11 cellular contexts compared by ENCODE assay signal in genomic region chr13:45728759-45729158, GRCh38. TPM values are rescaled to one million over a fixed set of nuclear protein-coding genes. Genes with fewer than 3 reads are reported as not detected.
DNase-seq lines count a peak whose midpoint lies in the region; ATAC-seq, FAIRE-seq and TF ChIP-seq lines count a peak whose summit lies in the region.
"Had no signal": no experiment of that assay in that cellular context is flagged by ENCODE, and none has a peak within 500 bp of the region (broad histone marks: within the 10 kb centered on the region; RNA-seq: fewer than 3 reads in every experiment).

No MANE protein-coding gene starts in this region.

- no peak overlapping the region for H3K4me2 ChIP-seq in astrocyte (ENCODE audit: low read length)

- H3K4me1 Mint-ChIP-seq in activated naive CD8-positive, alpha-beta T cell treated with anti-CD3 and anti-CD28 coated beads, Interleukin-2, amount 50 U/mL, for 24 hours, result no peaks in the 10 kb centered on the region
- H3K4me1 Mint-ChIP-seq in activated naive CD8-positive, alpha-beta T cell treated with anti-CD3 and anti-CD28 coated beads for 36 hours, result no peaks in the 10 kb centered on the region
- H3K4me1 Mint-ChIP-seq in astrocyte (ENCODE audit: low read depth, unreplicated experiment), result peaks cover 4% of the 10 kb centered on the region

- no peaks in the 10 kb centered on the region for H3K79me2 ChIP-seq in astrocyte (ENCODE audit: insufficient read depth, low read length)

- H3K9me3 ChIP-seq in astrocyte (ENCODE audit: insufficient read depth, low read depth, low read length) (no peaks in the 10 kb centered on the region), upper lobe of right lung (no peaks in the 10 kb centered on the region)

- H3K4me3 ChIP-seq in astrocyte (ENCODE audit: insufficient read depth, low read depth, low read length), result no peak overlapping the region
- no peak overlapping the region for H3K4me3 ChIP-seq in upper lobe of right lung
- H3K4me3 ChIP-seq: heart right ventricle had no signal

- no peaks in the 10 kb centered on the region for H4K20me1 ChIP-seq in astrocyte (ENCODE audit: insufficient read depth, low read length)

- H3K27me3 Mint-ChIP-seq in activated naive CD8-positive, alpha-beta T cell treated with anti-CD3 and anti-CD28 coated beads, Interleukin-2, amount 50 U/mL, for 24 hours, result no peaks in the 10 kb centered on the region
- H3K27me3 Mint-ChIP-seq in activated naive CD8-positive, alpha-beta T cell treated with anti-CD3 and anti-CD28 coated beads for 36 hours, result peaks cover 3% of the 10 kb centered on the region
- peaks cover 15% of the 10 kb centered on the region for H3K27me3 Mint-ChIP-seq in astrocyte (ENCODE audit: low read depth, unreplicated experiment)

- peaks cover 3% of the 10 kb centered on the region for H3K27me3 ChIP-seq in astrocyte (ENCODE audit: insufficient read depth, low read length)
- no peaks in the 10 kb centered on the region for H3K27me3 ChIP-seq in upper lobe of right lung

- no peak overlapping the region for H2AFZ ChIP-seq in astrocyte (ENCODE audit: low read depth, low read length)

- no peak overlapping the region for H3K4me3 Mint-ChIP-seq in activated naive CD8-positive, alpha-beta T cell treated with anti-CD3 and anti-CD28 coated beads, Interleukin-2, amount 50 U/mL, for 24 hours
- no peak overlapping the region for H3K4me3 Mint-ChIP-seq in activated naive CD8-positive, alpha-beta T cell treated with anti-CD3 and anti-CD28 coated beads for 36 hours
- no peak overlapping the region for H3K4me3 Mint-ChIP-seq in astrocyte (ENCODE audit: unreplicated experiment)
- H3K4me3 Mint-ChIP-seq: activated T-cell treated with anti-CD3 and anti-CD28 coated beads, Interleukin-2, amount 50 U/mL, for 72 hours; IgD-negative memory B cell had no signal

- H3K36me3 Mint-ChIP-seq in activated naive CD8-positive, alpha-beta T cell treated with anti-CD3 and anti-CD28 coated beads, Interleukin-2, amount 50 U/mL, for 24 hours (ENCODE audit: low read depth), result no peaks in the 10 kb centered on the region
- H3K36me3 Mint-ChIP-seq in activated naive CD8-positive, alpha-beta T cell treated with anti-CD3 and anti-CD28 coated beads for 36 hours, result no peaks in the 10 kb centered on the region
- H3K36me3 Mint-ChIP-seq in astrocyte (ENCODE audit: low read depth, unreplicated experiment), result no peaks in the 10 kb centered on the region
- H3K36me3 Mint-ChIP-seq: IgD-negative memory B cell had no signal

- H3K27ac ChIP-seq in astrocyte (ENCODE audit: low read depth, low read length) (no peak overlapping the region), upper lobe of right lung (no peak overlapping the region)
- H3K27ac ChIP-seq: heart right ventricle had no signal

- no peaks in the 10 kb centered on the region for H3K9me3 Mint-ChIP-seq in activated naive CD8-positive, alpha-beta T cell treated with anti-CD3 and anti-CD28 coated beads, Interleukin-2, amount 50 U/mL, for 24 hours
- H3K9me3 Mint-ChIP-seq in activated naive CD8-positive, alpha-beta T cell treated with anti-CD3 and anti-CD28 coated beads for 36 hours, result no peaks in the 10 kb centered on the region
- H3K9me3 Mint-ChIP-seq in astrocyte (ENCODE audit: unreplicated experiment), result no peaks in the 10 kb centered on the region
- H3K9me3 Mint-ChIP-seq: activated T-cell treated with anti-CD3 and anti-CD28 coated beads, Interleukin-2, amount 50 U/mL, for 72 hours; IgD-negative memory B cell had no signal

- TF ChIP-seq CTCF in astrocyte (IDR thresholded peaks at IDR 0.05; ENCODE audit: insufficient read depth, low read depth, low read length), result no peak
- no peak for TF ChIP-seq CTCF in upper lobe of right lung (IDR thresholded peaks at IDR 0.05)

- no peak overlapping the region for H3K9ac ChIP-seq in astrocyte (ENCODE audit: low read length)

- H3K4me1 ChIP-seq in astrocyte (ENCODE audit: insufficient read depth, low read length), result no peaks in the 10 kb centered on the region
- no peaks in the 10 kb centered on the region for H3K4me1 ChIP-seq in upper lobe of right lung
- H3K4me1 ChIP-seq: heart right ventricle had no signal

- no peak overlapping the region for H3K27ac Mint-ChIP-seq in activated naive CD8-positive, alpha-beta T cell treated with anti-CD3 and anti-CD28 coated beads, Interleukin-2, amount 50 U/mL, for 24 hours
- H3K27ac Mint-ChIP-seq in activated naive CD8-positive, alpha-beta T cell treated with anti-CD3 and anti-CD28 coated beads for 36 hours, result no peak overlapping the region
- peak overlapping the region; percentile 72 for H3K27ac Mint-ChIP-seq in astrocyte (ENCODE audit: unreplicated experiment)
- H3K27ac Mint-ChIP-seq: activated T-cell treated with anti-CD3 and anti-CD28 coated beads, Interleukin-2, amount 50 U/mL, for 72 hours; IgD-negative memory B cell had no signal

- peak; percentile 54 for ATAC-seq in activated naive CD8-positive, alpha-beta T cell treated with anti-CD3 and anti-CD28 coated beads, Interleukin-2, amount 50 U/mL, for 24 hours
- ATAC-seq in upper lobe of right lung, result peak; percentile 39
- no peak for ATAC-seq in HG02938 (IDR thresholded peaks at IDR 0.05; ENCODE audit: unreplicated experiment)
- ATAC-seq: heart right ventricle had no signal

- no peak for FAIRE-seq in astrocyte (lab: Jason Lieb, UNC)

- no peaks in the 10 kb centered on the region for H3K36me3 ChIP-seq in astrocyte (ENCODE audit: insufficient read depth, low read length)
- H3K36me3 ChIP-seq in upper lobe of right lung, result no peaks in the 10 kb centered on the region
- H3K36me3 ChIP-seq: heart right ventricle had no signal

- intact Hi-C loops in upper lobe of right lung (cut with DNase I), result no loop called here

- DNase-seq in activated naive CD8-positive, alpha-beta T cell treated with anti-CD3 and anti-CD28 coated beads, Interleukin-2, amount 50 U/mL, for 24 hours, result no peak
- no peak for DNase-seq in activated naive CD8-positive, alpha-beta T cell treated with anti-CD3 and anti-CD28 coated beads for 36 hours
- DNase-seq in Kasumi-1 (lab: John Stamatoyannopoulos, UW), result peak; percentile 51 to 79
- DNase-seq in astrocyte (ENCODE audit: low read depth), result no peak
- no peak for DNase-seq in upper lobe of right lung
- no peak for DNase-seq in NCI-H1930 (lab: John Stamatoyannopoulos, UW)
- no peak for DNase-seq in NCI-H69 (lab: John Stamatoyannopoulos, UW)
- DNase-seq: activated T-cell treated with anti-CD3 and anti-CD28 coated beads, Interleukin-2, amount 50 U/mL, for 72 hours; heart right ventricle had no signal

RNA-seq across cellular contexts. Expression of gene CBY2, which starts 26.6 kb away (rescaled TPM):
- total RNA-seq in activated naive CD8-positive, alpha-beta T cell treated with anti-CD3 and anti-CD28 coated beads for 36 hours, result not detected
- not detected in 2 replicates for total RNA-seq in astrocyte
- not detected for total RNA-seq in upper lobe of right lung
- total RNA-seq: heart right ventricle had no signal

Comparison
In these comparisons a context has a peak if more than half of its experiments do, and no peak if none do; other contexts are left out.
1. DNase-seq: peak in Kasumi-1 (2 of 2); none in activated naive CD8-positive, alpha-beta T cell treated with anti-CD3 and anti-CD28 coated beads, Interleukin-2, amount 50 U/mL, for 24 hours (single experiment), activated naive CD8-positive, alpha-beta T cell treated with anti-CD3 and anti-CD28 coated beads for 36 hours (single experiment), astrocyte (single experiment), upper lobe of right lung (single experiment), NCI-H1930 (0 of 2) and NCI-H69 (single experiment).